Comparison of ENCODE assay signal across 1 cellular context in the genomic region with DNA sequence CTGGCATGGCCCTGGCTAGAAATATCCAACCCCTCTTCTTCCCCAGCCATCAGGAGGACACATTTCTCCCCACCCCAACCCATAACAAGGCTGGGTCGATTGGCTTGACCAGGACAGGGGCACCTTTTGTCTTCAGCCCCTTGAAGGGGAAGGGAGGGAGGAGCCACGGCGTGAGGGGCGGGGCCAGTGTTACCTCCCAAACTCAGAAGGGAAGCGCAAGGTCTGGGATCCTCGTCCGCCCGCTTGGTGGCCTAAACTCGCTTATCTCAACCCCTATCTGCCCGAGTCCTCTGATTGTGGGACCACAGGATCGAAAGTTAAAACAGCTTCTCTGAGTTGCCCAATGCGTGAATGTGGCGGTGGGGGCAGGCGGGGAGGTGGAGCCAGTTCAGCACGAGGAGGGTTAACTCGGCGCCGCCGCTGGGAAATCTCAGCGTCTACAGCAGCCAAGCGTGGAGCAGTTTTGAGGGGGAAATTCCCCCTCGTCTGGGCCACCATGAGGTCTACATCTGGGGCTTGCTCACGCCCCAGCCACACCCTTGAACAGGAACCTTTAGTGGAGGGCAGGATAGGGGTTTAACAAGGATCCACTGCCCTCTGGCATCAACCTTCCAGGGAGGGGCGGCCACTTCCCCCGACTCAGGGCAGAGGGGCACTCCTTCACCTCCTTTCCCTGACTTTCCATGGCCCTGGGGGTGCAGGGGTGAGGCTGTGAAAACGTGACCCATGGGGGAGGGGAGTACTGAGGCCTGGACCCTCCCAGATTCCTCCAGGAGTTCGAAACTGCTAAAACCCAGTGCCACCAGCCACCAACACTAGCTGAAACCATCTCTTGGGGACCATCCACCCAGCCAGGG.
TF ChIP-seq lines count a peak whose summit lies in the region.

No MANE protein-coding gene starts in this region.

TF ChIP-seq in K562, 482 proteins besides CTCF, POLR2A, EP300 and RAD21 (continued from another document):
- TF ChIP-seq SP1 (CRISPR knock-in tag; IDR thresholded peaks at IDR 0.05): peak; percentile 52; the same call in 1 of the 2 replicates
- TF ChIP-seq ILK (tag; IDR thresholded peaks at IDR 0.05; ENCODE audit: borderline replicate concordance, low read depth): no peak
- 0 out of 2 replicates have a peak, but pooled peaks have one; percentile 42 for TF ChIP-seq SMARCE1 (IDR thresholded peaks at IDR 0.05)
- peak; percentile 3 for TF ChIP-seq KDM5B (IDR thresholded peaks at IDR 0.05; ENCODE audit: insufficient replicate concordance, low read depth, low read length)
- TF ChIP-seq ZNF174 (CRISPR knock-in tag; IDR thresholded peaks at IDR 0.05): no peak
- no peak for TF ChIP-seq MCM7 (IDR thresholded peaks at IDR 0.05)
- 0 out of 4 replicates have a peak, but pooled peaks of 1 of the 2 experiments have one; percentile 7 for TF ChIP-seq TEAD1 (CRISPR knock-in tag; IDR thresholded peaks at IDR 0.05)
- peak; percentile 67 for TF ChIP-seq CHD1 (IDR thresholded peaks at IDR 0.05; ENCODE audit: low read length)
- TF ChIP-seq, protein P1, sequence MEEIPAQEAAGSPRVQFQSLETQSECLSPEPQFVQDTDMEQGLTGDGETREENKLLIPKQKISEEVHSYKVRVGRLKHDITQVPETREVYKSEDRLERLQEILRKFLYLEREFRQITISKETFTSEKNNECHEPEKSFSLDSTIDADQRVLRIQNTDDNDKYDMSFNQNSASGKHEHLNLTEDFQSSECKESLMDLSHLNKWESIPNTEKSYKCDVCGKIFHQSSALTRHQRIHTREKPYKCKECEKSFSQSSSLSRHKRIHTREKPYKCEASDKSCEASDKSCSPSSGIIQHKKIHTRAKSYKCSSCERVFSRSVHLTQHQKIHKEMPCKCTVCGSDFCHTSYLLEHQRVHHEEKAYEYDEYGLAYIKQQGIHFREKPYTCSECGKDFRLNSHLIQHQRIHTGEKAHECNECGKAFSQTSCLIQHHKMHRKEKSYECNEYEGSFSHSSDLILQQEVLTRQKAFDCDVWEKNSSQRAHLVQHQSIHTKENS (CRISPR knock-in tag; IDR thresholded peaks at IDR 0.05): no peak
- TF ChIP-seq ZBTB2 (IDR thresholded peaks at IDR 0.05): no peak
- peak in 1 of 2 experiments; percentile 58; a peak in 1 of 4 replicates for TF ChIP-seq MNT (conservative IDR thresholded peaks at IDR 0.05)
- peak; percentile 47; the same call in 1 of the 2 replicates for TF ChIP-seq POLR2G (IDR thresholded peaks at IDR 0.05; ENCODE audit: low read depth, low read length)
- TF ChIP-seq ZBTB7A (IDR thresholded peaks at IDR 0.05; ENCODE audit: borderline replicate concordance, control insufficient read depth, low read depth, low read length): 0 out of 2 replicates have a peak, but pooled peaks have one; percentile 45
- TF ChIP-seq CCNT2 (IDR thresholded peaks at IDR 0.05; ENCODE audit: borderline replicate concordance, extremely low read depth, insufficient read length, low read depth, low read length): peak; percentile 23
- TF ChIP-seq CAMTA2 (CRISPR knock-in tag; conservative IDR thresholded peaks at IDR 0.05): no peak
- TF ChIP-seq E2F6 (IDR thresholded peaks at IDR 0.05; ENCODE audit: borderline replicate concordance in 1 of 2, extremely low read depth in 1 of 2, insufficient read depth in 1 of 2, insufficient read length in 1 of 2, low read depth in 1 of 2, low read length in 1 of 2, poor library complexity in 1 of 2, severe bottlenecking in 1 of 2): peak in 1 of 2 experiments; percentile 84
- peak; percentile 46; the same call in 1 of the 2 replicates for TF ChIP-seq SMARCA4 (IDR thresholded peaks at IDR 0.05)
- no peak for TF ChIP-seq ZNF639 (CRISPR knock-in tag; conservative IDR thresholded peaks at IDR 0.05 in 1 of 2, IDR thresholded peaks at IDR 0.05 in 1 of 2)
- TF ChIP-seq HDAC1 (IDR thresholded peaks at IDR 0.05): 0 out of 4 replicates have a peak, but pooled peaks of 1 of the 2 experiments have one; percentile 23
- 0 out of 2 replicates have a peak, but pooled peaks have one; percentile 18 for TF ChIP-seq HDAC2 (IDR thresholded peaks at IDR 0.05)
TF ChIP-seq in K562: peak in this region for 52.
